17 cellular contexts compared by ENCODE assay signal in genomic region chr7:99839560-99840011, GRCh38. TPM values are rescaled to one million over a fixed set of nuclear protein-coding genes. Genes with fewer than 3 reads are reported as not detected.
A peak's percentile ranks its signal among the peaks of the same experiment; 100 is the strongest.
DNase-seq lines count a peak whose midpoint lies in the region; ATAC-seq and TF ChIP-seq lines count a peak whose summit lies in the region.
"Had no signal": no experiment of that assay in that cellular context is flagged by ENCODE, and none has a peak within 500 bp of the region (broad histone marks: within the 10 kb centered on the region; RNA-seq: fewer than 3 reads in every experiment).

No MANE protein-coding gene starts in this region.

- H3K4me1 ChIP-seq in breast epithelium (no peaks in the 10 kb centered on the region), foreskin keratinocyte (peaks cover 9% of the 10 kb centered on the region)

- H3K9me3 ChIP-seq in breast epithelium = no peaks in the 10 kb centered on the region
- H3K9me3 ChIP-seq: MG63, upper lobe of left lung had no signal

- CTCF ChIA-PET in MCF 10A (lab: Yijun Ruan, JAX) = interaction anchor here (0.6 to 4.5 kb wide), 17 partner anchors 9 to 314 kb away, joined by 3 to 53 read pairs (median 4); partner anchors contain the start of gene TRIM4

- no peaks in the 10 kb centered on the region for H3K9me3 Mint-ChIP-seq in MCF 10A (ENCODE audit: unreplicated experiment)
- no peaks in the 10 kb centered on the region for H3K9me3 Mint-ChIP-seq in stimulated activated memory B cell treated with anti-CD40 and anti-IgM and Interleukin-4, amounts not matched to agents 10 μg/mL and 1 μg/mL and 100 μg/mL, for 72 hours
- H3K9me3 Mint-ChIP-seq: neural crest cell had no signal

- no peak overlapping the region for H3K27ac ChIP-seq in breast epithelium
- H3K27ac ChIP-seq in foreskin keratinocyte = no peak overlapping the region
- H3K27ac ChIP-seq: upper lobe of left lung had no signal

- BruUV-seq in MCF 10A (replicated peaks; lab: Mats Ljungman, UMichigan) = no TSS peak

- peaks cover 7% of the 10 kb centered on the region for H3K4me1 Mint-ChIP-seq in MCF 10A (ENCODE audit: insufficient read depth, unreplicated experiment)
- peaks cover 8% of the 10 kb centered on the region for H3K4me1 Mint-ChIP-seq in stimulated activated memory B cell treated with anti-CD40 and anti-IgM and Interleukin-4, amounts not matched to agents 10 μg/mL and 1 μg/mL and 100 μg/mL, for 72 hours
- H3K4me1 Mint-ChIP-seq: neural crest cell had no signal

- peak; percentile 82 for ATAC-seq in foreskin keratinocyte
- no peak for ATAC-seq in stimulated activated memory B cell treated with anti-CD40 and anti-IgM and Interleukin-4, amounts not matched to agents 10 μg/mL and 1 μg/mL and 100 μg/mL, for 72 hours
- ATAC-seq: activated CD8-positive, alpha-beta T cell treated with anti-CD3 and anti-CD28 coated beads, Interleukin-2, amount 10 ng/mL, durations not matched to agents 7 days and 5 days had no signal

- POLR2A ChIA-PET in MCF 10A (lab: Yijun Ruan, JAX) = interaction anchor here (0.6 to 3.3 kb wide), 17 partner anchors 10 to 334 kb away, joined by 3 to 28 read pairs (median 4); partner anchors contain the start of genes CYP3A43, ZKSCAN5 and ZSCAN25

- H3K36me3 Mint-ChIP-seq in MCF 10A (ENCODE audit: insufficient read depth, unreplicated experiment) = no peaks in the 10 kb centered on the region
- H3K36me3 Mint-ChIP-seq in stimulated activated memory B cell treated with anti-CD40 and anti-IgM and Interleukin-4, amounts not matched to agents 10 μg/mL and 1 μg/mL and 100 μg/mL, for 72 hours = no peaks in the 10 kb centered on the region

- no peaks in the 10 kb centered on the region for H3K36me3 ChIP-seq in breast epithelium
- H3K36me3 ChIP-seq: MG63, upper lobe of left lung had no signal

- TF ChIP-seq CTCF in MCF 10A (IDR thresholded peaks at IDR 0.05; ENCODE audit: unreplicated experiment) (no peak), breast epithelium (IDR thresholded peaks at IDR 0.05) (no peak), foreskin keratinocyte (conservative IDR thresholded peaks at IDR 0.05) (peak; percentile 13)

- H3K4me3 Mint-ChIP-seq in MCF 10A (ENCODE audit: unreplicated experiment) = no peak overlapping the region
- no peak overlapping the region for H3K4me3 Mint-ChIP-seq in stimulated activated memory B cell treated with anti-CD40 and anti-IgM and Interleukin-4, amounts not matched to agents 10 μg/mL and 1 μg/mL and 100 μg/mL, for 72 hours
- H3K4me3 Mint-ChIP-seq: activated CD8-positive, alpha-beta T cell treated with anti-CD3 and anti-CD28 coated beads, Interleukin-2, amount 10 ng/mL, durations not matched to agents 7 days and 5 days; neural crest cell had no signal

- intact Hi-C loops in MCF 10A (cut with micrococcal nuclease) = loop anchor here (2.0 to 5.0 kb wide), 3 partner anchors 97 to 315 kb away; partner anchors contain the start of gene ZSCAN25
- intact Hi-C loops in breast epithelium (cut with DNase I; ENCODE audit: low total_unique reads) = no loop called here

- H3K4me3 ChIP-seq in breast epithelium = no peak overlapping the region
- H3K4me3 ChIP-seq: MG63, skin epidermis, upper lobe of left lung had no signal

- no peak overlapping the region for H3K27ac Mint-ChIP-seq in MCF 10A (ENCODE audit: low read depth, unreplicated experiment)
- H3K27ac Mint-ChIP-seq in stimulated activated memory B cell treated with anti-CD40 and anti-IgM and Interleukin-4, amounts not matched to agents 10 μg/mL and 1 μg/mL and 100 μg/mL, for 72 hours = no peak overlapping the region
- H3K27ac Mint-ChIP-seq: activated CD8-positive, alpha-beta T cell treated with anti-CD3 and anti-CD28 coated beads, Interleukin-2, amount 10 ng/mL, durations not matched to agents 7 days and 5 days had no signal

- no peaks in the 10 kb centered on the region for H3K27me3 ChIP-seq in breast epithelium
- no peaks in the 10 kb centered on the region for H3K27me3 ChIP-seq in foreskin keratinocyte
- H3K27me3 ChIP-seq: MG63, upper lobe of left lung had no signal

- peak; percentile 27 for DNase-seq in MCF 10A (ENCODE audit: unreplicated experiment)
- DNase-seq in breast epithelium (ENCODE audit: low spot score in 2 of 2) = no peak
- peak; percentile 91 for DNase-seq in NCI-H748 treated with DMSO at 0.1 percent for 48 hours (lab: John Stamatoyannopoulos, UW)
- peak; percentile 52 to 83 for DNase-seq in foreskin keratinocyte
- no peak for DNase-seq in stimulated activated CD4-positive, alpha-beta T cell treated with anti-CD3 and anti-CD28 coated beads, Interleukin-15, amount 100 ng/mL, for 24 hours
- no peak for DNase-seq in NOMO-1 (lab: John Stamatoyannopoulos, UW; ENCODE audit: unreplicated experiment in 2 of 2)
- no peak for DNase-seq in T1000 (lab: John Stamatoyannopoulos, UW)
- DNase-seq: activated CD8-positive, alpha-beta T cell treated with anti-CD3 and anti-CD28 coated beads, Interleukin-2, amount 10 ng/mL, durations not matched to agents 7 days and 5 days; foreskin fibroblast; kidney glomerular epithelial cell; MG63 had no signal

- TF ChIP-seq POLR2A in breast epithelium (IDR thresholded peaks at IDR 0.05) = no peak

- H3K27me3 Mint-ChIP-seq in MCF 10A (ENCODE audit: insufficient read depth, unreplicated experiment) = no peaks in the 10 kb centered on the region
- H3K27me3 Mint-ChIP-seq in stimulated activated memory B cell treated with anti-CD40 and anti-IgM and Interleukin-4, amounts not matched to agents 10 μg/mL and 1 μg/mL and 100 μg/mL, for 72 hours = peaks cover 11% of the 10 kb centered on the region

RNA-seq across cellular contexts. Expression of gene CYP3A43, which starts 11.8 kb away (rescaled TPM):
- total RNA-seq in MCF 10A (2022) = not detected in 2 replicates
- not detected for total RNA-seq in breast epithelium
- total RNA-seq in foreskin keratinocyte = not detected in 2 replicates
- not detected in 2 replicates for polyA plus RNA-seq in foreskin keratinocyte
- total RNA-seq: activated CD8-positive, alpha-beta T cell treated with anti-CD3 and anti-CD28 coated beads, Interleukin-2, amount 10 ng/mL, durations not matched to agents 7 days and 5 days; Daoy; neural crest cell; upper lobe of left lung had no signal
- polyA plus RNA-seq: AG04450 had no signal

RNA-seq across cellular contexts. Expression of gene OR2AE1, which starts 37.2 kb away (rescaled TPM):
- not detected in 2 replicates for total RNA-seq in MCF 10A (2022)
- under 1 TPM; 0.32 to 0.98 (median 0.88) TPM for total RNA-seq in breast epithelium
- total RNA-seq in foreskin keratinocyte = not detected in 2 replicates
- polyA plus RNA-seq in foreskin keratinocyte = not detected in 2 replicates
- total RNA-seq: Daoy, neural crest cell had no signal
- polyA plus RNA-seq: AG04450 had no signal

RNA-seq across cellular contexts. Expression of gene CYP3A4, which starts 55.6 kb away (rescaled TPM):
- total RNA-seq in MCF 10A (2022) (not detected in 2 replicates), breast epithelium (under 1 TPM; 0.33 to 0.64 (median 0.59) TPM), foreskin keratinocyte (not detected in 2 replicates)
- polyA plus RNA-seq in foreskin keratinocyte = not detected in 2 replicates
- total RNA-seq: activated CD8-positive, alpha-beta T cell treated with anti-CD3 and anti-CD28 coated beads, Interleukin-2, amount 10 ng/mL, durations not matched to agents 7 days and 5 days; neural crest cell had no signal
- polyA plus RNA-seq: AG04450 had no signal

Comparison
In these comparisons a context has a peak if more than half of its experiments do, and no peak if none do; other contexts are left out.
1. DNase-seq: peak in MCF 10A (single experiment), NCI-H748 treated with DMSO at 0.1 percent for 48 hours (single experiment) and foreskin keratinocyte (2 of 2); none in breast epithelium (0 of 2), stimulated activated CD4-positive, alpha-beta T cell treated with anti-CD3 and anti-CD28 coated beads, Interleukin-15, amount 100 ng/mL, for 24 hours (single experiment), NOMO-1 (0 of 2) and T1000 (single experiment).